21 cellular contexts compared by ENCODE assay signal in the genomic region with DNA sequence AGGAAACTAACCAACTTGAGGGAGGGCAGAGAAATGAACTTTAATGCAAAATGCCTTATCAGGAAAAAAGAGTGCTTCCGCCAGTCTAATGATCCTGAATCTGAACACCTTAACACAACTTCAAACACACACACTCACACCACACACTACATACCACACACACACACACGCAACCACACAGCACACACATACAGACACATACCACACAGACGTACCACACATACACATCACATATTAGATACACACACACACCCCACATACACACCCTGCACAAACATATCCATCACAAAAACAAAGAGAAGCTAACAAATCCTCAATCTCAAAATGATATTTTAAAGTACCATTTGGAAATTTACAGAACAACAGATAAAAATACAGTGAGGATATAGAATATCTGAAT.
DNase-seq lines count a peak whose midpoint lies in the region; ATAC-seq, FAIRE-seq and TF ChIP-seq lines count a peak whose summit lies in the region.
"Had no signal": no experiment of that assay in that cellular context is flagged by ENCODE, and none has a peak within 500 bp of the region (broad histone marks: within the 10 kb centered on the region; RNA-seq: fewer than 3 reads in every experiment).

No MANE protein-coding gene starts in this region.

- intact Hi-C loops in breast epithelium (cut with DNase I; ENCODE audit: low total_unique reads), result no loop called here
- intact Hi-C loops in mammary epithelial cell (cut with micrococcal nuclease), result no loop called here
- intact Hi-C loops in mucosa of descending colon (cut with DNase I, micrococcal nuclease), result no loop called here

- POLR2A ChIA-PET in HEK293T (lab: Yijun Ruan, JAX), result no interaction called here

- H3F3A ChIP-seq in GM23338 (replicated peaks; ENCODE audit: low read depth), result no peaks in the 10 kb centered on the region

- no peak for ATAC-seq in effector memory CD8-positive, alpha-beta T cell (replicated peaks)
- ATAC-seq in mucosa of descending colon (no peak), GM23338 (no peak)
- ATAC-seq: HepG2 had no signal

- no peak for TF ChIP-seq POLR2A in breast epithelium (IDR thresholded peaks at IDR 0.05)

- H4K20me1 ChIP-seq in mammary epithelial cell (ENCODE audit: insufficient read depth, low read length) (no peaks in the 10 kb centered on the region), GM23338 (replicated peaks; ENCODE audit: insufficient read depth) (no peaks in the 10 kb centered on the region)

- BruUV-seq in mammary epithelial cell (replicated peaks; lab: Mats Ljungman, UMichigan), result no TSS peak

- DNase-seq in breast epithelium (ENCODE audit: low spot score in 2 of 2) (no peak), mammary epithelial cell (no peak), HEK293T (ENCODE audit: extremely low spot score) (no peak), urothelium cell line (ENCODE audit: low spot score) (no peak), mucosa of descending colon (no peak), GM23338 (ENCODE audit: low spot score) (no peak), OCI-M1 (lab: John Stamatoyannopoulos, UW) (no peak)
- DNase-seq in effector memory CD8-positive, alpha-beta T cell, result no peak
- DNase-seq: DMS53, GDM1, H7, KG1, MV-4-11, NCI-H1105 treated with DMSO at 0.1 percent for 48 hours, NCI-H2029 treated with DMSO at 0.1 percent for 48 hours, NCI-H226, NCI-H524, Right ventricle myocardium superior had no signal

- H3K27me3 Mint-ChIP-seq in effector memory CD8-positive, alpha-beta T cell, result no peaks in the 10 kb centered on the region
- no peaks in the 10 kb centered on the region for H3K27me3 Mint-ChIP-seq in GM23338 (ENCODE audit: insufficient read depth, low read depth, poor library complexity)

- H2AFZ ChIP-seq in mammary epithelial cell (ENCODE audit: low read depth, low read length) (no peak overlapping the region), GM23338 (no peak overlapping the region)

- no peaks in the 10 kb centered on the region for H3K9me3 ChIP-seq in breast epithelium
- H3K9me3 ChIP-seq in mammary epithelial cell (replicated peaks; ENCODE audit: insufficient read depth, low read length), result no peaks in the 10 kb centered on the region
- H3K9me3 ChIP-seq in mucosa of descending colon, result no peaks in the 10 kb centered on the region

- H3K36me3 ChIP-seq in breast epithelium, result no peaks in the 10 kb centered on the region
- no peaks in the 10 kb centered on the region for H3K36me3 ChIP-seq in mammary epithelial cell (ENCODE audit: insufficient read depth, low read length)
- H3K36me3 ChIP-seq in mucosa of descending colon (ENCODE audit: low read depth), result no peaks in the 10 kb centered on the region
- no peaks in the 10 kb centered on the region; the same call in 1 of the 2 replicates for H3K36me3 ChIP-seq in GM23338 (ENCODE audit: insufficient read depth)

- no peaks in the 10 kb centered on the region for H3K9me3 Mint-ChIP-seq in effector memory CD8-positive, alpha-beta T cell
- H3K9me3 Mint-ChIP-seq in GM23338, result no peaks in the 10 kb centered on the region

- peaks cover 3% of the 10 kb centered on the region for H3K36me3 Mint-ChIP-seq in effector memory CD8-positive, alpha-beta T cell (ENCODE audit: insufficient read depth)
- no peaks in the 10 kb centered on the region for H3K36me3 Mint-ChIP-seq in GM23338 (ENCODE audit: low read depth)

- H3K9ac ChIP-seq in mammary epithelial cell (ENCODE audit: insufficient read depth, low read length), result no peak overlapping the region

- peaks cover 35 to 55% of the 10 kb centered on the region in 2 donors for H3K4me1 Mint-ChIP-seq in effector memory CD8-positive, alpha-beta T cell (ENCODE audit: low read depth in 2 of 2)
- peaks cover 6% of the 10 kb centered on the region; the same call in 2 of the 3 replicates for H3K4me1 Mint-ChIP-seq in GM23338

- H3K79me2 ChIP-seq in mammary epithelial cell (ENCODE audit: insufficient read depth, low read length) (no peaks in the 10 kb centered on the region), GM23338 (replicated peaks; ENCODE audit: insufficient read depth) (no peaks in the 10 kb centered on the region)

- CTCF ChIA-PET in mammary epithelial cell (lab: Charles Lee; ENCODE audit: low non-redundant PET) (no interaction called here), HEK293T (lab: Yijun Ruan, JAX) (no interaction called here)

- 73% methylated on average over 3 of the region's 3 CpGs for WGBS in mammary epithelial cell (ENCODE audit: low coverage, missing lambda C conversion rate)

- H3K9me2 ChIP-seq in GM23338 (ENCODE audit: insufficient read depth), result no peaks in the 10 kb centered on the region

- H3K27me3 ChIP-seq in breast epithelium (no peaks in the 10 kb centered on the region), mammary epithelial cell (ENCODE audit: insufficient read depth, low read length) (no peaks in the 10 kb centered on the region), GM23338 (ENCODE audit: insufficient read depth) (no peaks in the 10 kb centered on the region)

- H3K4me3 ChIP-seq in breast epithelium (no peak overlapping the region), mammary epithelial cell (replicated peaks in 1 of 3; ENCODE audit: insufficient read depth in 1 of 3, low read depth in 2 of 3, low read length in 3 of 3) (no peak overlapping the region), mucosa of descending colon (no peak overlapping the region), GM23338 (no peak overlapping the region)

- H3K4me2 ChIP-seq in mammary epithelial cell (ENCODE audit: insufficient read depth, low read depth, low read length), result no peak overlapping the region
- H3K4me2 ChIP-seq in GM23338, result no peak overlapping the region

- FAIRE-seq in urothelium cell line (lab: Jason Lieb, UNC), result peak; percentile 83
- FAIRE-seq: A204.1, D721Med, HepG2 had no signal

- in situ Hi-C loops in mammary epithelial cell (cut with MboI; ENCODE audit: low sequenced_read_pairs in 2 of 2), result no loop called here

- peak overlapping the region; percentile 38 to 76 for H3K27ac ChIP-seq in breast epithelium
- H3K27ac ChIP-seq in mammary epithelial cell (ENCODE audit: insufficient read depth, low read depth, low read length), result no peak overlapping the region
- H3K27ac ChIP-seq in GM23338 (ENCODE audit: low read depth), result no peak overlapping the region

- no peak for TF ChIP-seq CTCF in breast epithelium (IDR thresholded peaks at IDR 0.05)
- no peak for TF ChIP-seq CTCF in mammary epithelial cell (conservative IDR thresholded peaks at IDR 0.05 in 1 of 2, IDR thresholded peaks at IDR 0.05 in 1 of 2; ENCODE audit: extremely low read depth in 1 of 2, insufficient read depth in 1 of 2, low read depth in 1 of 2, low read length in 2 of 2)
- TF ChIP-seq CTCF in mucosa of descending colon (IDR thresholded peaks at IDR 0.05), result no peak
- TF ChIP-seq CTCF in GM23338 (conservative IDR thresholded peaks at IDR 0.05; ENCODE audit: low read depth in 2 of 2), result no peak

- dilution Hi-C loops in mammary epithelial cell (cut with HindIII; ENCODE audit: low sequenced_read_pairs), result no loop called here

- peak overlapping the region; percentile 2 to 67 for H3K27ac Mint-ChIP-seq in effector memory CD8-positive, alpha-beta T cell
- no peak overlapping the region for H3K27ac Mint-ChIP-seq in GM23338

- no peak overlapping the region for H3K4me3 Mint-ChIP-seq in effector memory CD8-positive, alpha-beta T cell
- H3K4me3 Mint-ChIP-seq in GM23338, result no peak overlapping the region

- peaks cover 0 to 9% of the 10 kb centered on the region in 2 donors for H3K4me1 ChIP-seq in breast epithelium
- H3K4me1 ChIP-seq in mammary epithelial cell (ENCODE audit: insufficient read depth, low read length), result no peaks in the 10 kb centered on the region
- H3K4me1 ChIP-seq in mucosa of descending colon (ENCODE audit: low read depth), result no peaks in the 10 kb centered on the region
- no peaks in the 10 kb centered on the region for H3K4me1 ChIP-seq in GM23338 (ENCODE audit: insufficient read depth)

TF ChIP-seq in HEK293T, 16 proteins besides CTCF, POLR2A, EP300 and RAD21:
- TF ChIP-seq TARDBP (IDR thresholded peaks at IDR 0.05) (0 out of 2 replicates have a peak, but pooled peaks have one; percentile 22), ELF4 (IDR thresholded peaks at IDR 0.05) (no peak)
TF ChIP-seq in HEK293T: peak in this region for 1.

TF ChIP-seq in GM23338, 12 proteins besides CTCF, POLR2A, EP300 and RAD21 (continues in another document):
- TF ChIP-seq ZNF331 (CRISPR knock-in tag; IDR thresholded peaks at IDR 0.05; ENCODE audit: low read depth) (no peak), EZH2 (IDR thresholded peaks at IDR 0.05; ENCODE audit: low read depth, unreplicated experiment) (no peak)

Comparison
In these comparisons a context has a peak if more than half of its experiments do, and no peak if none do; other contexts are left out.
1. H3K27ac ChIP-seq: peak in breast epithelium (2 of 2); none in mammary epithelial cell (single experiment) and GM23338 (single experiment).